8 cellular contexts compared by ENCODE assay signal in the genomic region with DNA sequence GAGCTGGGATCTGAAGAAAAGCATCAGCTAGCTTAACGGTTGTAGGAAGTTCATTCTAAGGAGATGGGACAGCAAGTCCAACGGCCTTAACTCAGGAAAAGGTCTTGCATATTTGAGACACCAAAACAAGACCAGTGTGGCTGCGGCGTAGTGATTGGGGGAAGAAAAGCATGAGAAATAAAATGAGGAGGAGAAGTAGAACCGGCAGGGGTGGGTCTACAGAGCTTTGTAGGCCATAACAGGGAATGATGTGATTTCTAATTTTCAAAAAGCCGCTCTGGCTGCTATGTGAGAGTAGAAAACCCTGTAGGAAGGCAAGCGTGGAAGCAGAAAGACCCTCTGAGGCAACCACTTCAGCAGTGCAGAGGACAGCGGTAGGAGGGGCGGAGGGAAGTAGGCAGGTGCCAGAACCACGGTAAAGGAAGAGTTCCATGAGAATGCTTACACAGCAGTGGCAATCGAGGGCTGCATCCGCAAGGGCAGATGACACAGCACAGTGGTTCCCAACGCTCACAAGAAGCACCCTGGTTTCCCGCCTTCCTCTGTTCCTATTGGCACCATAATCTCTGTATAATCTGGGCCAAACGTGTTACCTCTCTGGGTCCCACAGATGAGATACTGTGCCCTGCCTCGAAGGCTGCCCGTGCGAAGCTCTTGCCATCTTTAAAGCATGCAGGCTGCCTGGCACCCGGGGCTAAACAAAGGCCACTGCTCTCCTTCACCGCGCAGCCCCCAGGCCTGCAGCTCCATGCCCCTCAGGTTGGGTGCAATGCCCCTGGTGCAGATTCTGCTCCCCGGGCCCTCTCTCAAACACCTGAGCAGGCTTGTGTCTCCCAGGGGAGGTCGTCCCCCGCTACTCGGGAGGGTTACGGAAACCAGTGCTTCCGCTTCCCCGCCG. TPM values are rescaled to one million over a fixed set of nuclear protein-coding genes. Genes with fewer than 3 reads are reported as not detected.
DNase-seq lines count a peak whose midpoint lies in the region; ATAC-seq, FAIRE-seq and TF ChIP-seq lines count a peak whose summit lies in the region.

No MANE protein-coding gene starts in this region.

- H3K9ac ChIP-seq in HUES64 (ENCODE audit: low read depth, low read length): peak overlapping the region; percentile 78
- peak overlapping the region in 3 of 4 experiments; percentile 1 to 49 (median 45); a peak in 5 of 7 replicates for H3K9ac ChIP-seq in H1 (replicated peaks in 1 of 4; ENCODE audit: extremely low read depth in 1 of 4, low read depth in 3 of 4, low read length in 3 of 4)
- H3K9ac ChIP-seq in muscle layer of colon (ENCODE audit: low read length): peak overlapping the region; percentile 46

- H2BK12ac ChIP-seq in H1 (ENCODE audit: low read depth, low read length): 0 out of 2 replicates have a peak overlapping the region, but pooled peaks have one; percentile 46

- H3K27me3 Mint-ChIP-seq in T-helper 1 cell treated with Interleukin-12 subunit alpha and Interleukin-12 subunit beta and Interleukin-4 antibody, amounts not matched to agents 30 μg/mL and 1 μg/mL, for 36 hours (ENCODE audit: low read depth): no peaks in the 10 kb centered on the region

- peak overlapping the region; percentile 54; the same call in 1 of the 2 replicates for H3K18ac ChIP-seq in H1 (ENCODE audit: extremely low read depth, low read length)

- H3K27me3 ChIP-seq in HUES64 (ENCODE audit: insufficient read depth, low read length): no peaks in the 10 kb centered on the region
- H3K27me3 ChIP-seq in H1 (replicated peaks in 1 of 4; ENCODE audit: control insufficient read depth in 3 of 4, extremely low read depth in 1 of 4, insufficient read depth in 3 of 4, low read length in 3 of 4): no peaks in the 10 kb centered on the region
- H3K27me3 ChIP-seq in muscle layer of colon (ENCODE audit: control insufficient read depth in 1 of 2, insufficient read depth in 2 of 2, low read length in 2 of 2): no peaks in the 10 kb centered on the region
- H3K27me3 ChIP-seq in aorta (ENCODE audit: control insufficient read depth in 1 of 2, insufficient read depth in 2 of 2, low read length in 1 of 2): no peaks in the 10 kb centered on the region

- no peak for TF ChIP-seq CTCF in H1 (IDR thresholded peaks at IDR 0.05; ENCODE audit: control extremely low read depth in 1 of 3, insufficient read depth in 1 of 3, low read depth in 1 of 3, low read length in 3 of 3)

- H3K4me1 ChIP-seq in HUES64 (ENCODE audit: insufficient read depth, low read length) (peaks cover 12% of the 10 kb centered on the region), H1 (replicated peaks in 1 of 4; ENCODE audit: control insufficient read depth in 3 of 4, insufficient read depth in 4 of 4, low read length in 3 of 4) (peaks cover 3 to 11% (median 8%) of the 10 kb centered on the region in 4 experiments), muscle layer of colon (ENCODE audit: insufficient read depth, low read length) (peaks cover 32% of the 10 kb centered on the region), aorta (ENCODE audit: control insufficient read depth in 1 of 2, insufficient read depth in 2 of 2, low read length in 2 of 2) (no peaks in the 10 kb centered on the region)

- CTCF ChIA-PET in H1 (lab: Charles Lee; ENCODE audit: partially characterized antibody): interaction anchor here (0.6 to 8.3 kb wide), 42 partner anchors 10 to 307 kb away, joined by 3 to 89 read pairs (median 7); a partner anchor contains a TSS

- H3K14ac ChIP-seq in H1 (ENCODE audit: insufficient read length): no peak overlapping the region

- no peak overlapping the region for H2BK15ac ChIP-seq in H1 (ENCODE audit: low read length)

- H3K9me3 Mint-ChIP-seq in T-helper 1 cell treated with Interleukin-12 subunit alpha and Interleukin-12 subunit beta and Interleukin-4 antibody, amounts not matched to agents 30 μg/mL and 1 μg/mL, for 36 hours: no peaks in the 10 kb centered on the region

- peaks cover 0 to 17% of the 10 kb centered on the region in 2 experiments; a peak in 3 of 4 replicates for H3K79me2 ChIP-seq in H1 (ENCODE audit: control insufficient read depth in 1 of 2, insufficient read depth in 2 of 2, low read length in 2 of 2)

- H3K4me1 Mint-ChIP-seq in T-helper 1 cell treated with Interleukin-12 subunit alpha and Interleukin-12 subunit beta and Interleukin-4 antibody, amounts not matched to agents 30 μg/mL and 1 μg/mL, for 36 hours (ENCODE audit: low read depth): peaks cover 27% of the 10 kb centered on the region

- peak overlapping the region; percentile 25 for H4K91ac ChIP-seq in H1 (replicated peaks; ENCODE audit: insufficient read length, low read length)

- H2BK20ac ChIP-seq in H1 (ENCODE audit: low read length): no peak overlapping the region

- H4K20me1 ChIP-seq in H1 (replicated peaks in 1 of 2; ENCODE audit: control insufficient read depth in 1 of 2, insufficient read depth in 2 of 2, low read length in 2 of 2): peaks cover 11 to 13% of the 10 kb centered on the region in 2 experiments

- POLR2A ChIA-PET in H1 (lab: Charles Lee; ENCODE audit: partially characterized antibody): interaction anchor here (0.6 to 5.8 kb wide), 20 partner anchors 9 to 108 kb away, joined by 3 to 49 read pairs (median 8); a partner anchor contains a TSS

- peak overlapping the region; percentile 51 for H4K5ac ChIP-seq in H1 (ENCODE audit: insufficient read length, low read depth, low read length)

- peak overlapping the region; percentile 88 for H3K4me3 Mint-ChIP-seq in T-helper 1 cell treated with Interleukin-12 subunit alpha and Interleukin-12 subunit beta and Interleukin-4 antibody, amounts not matched to agents 30 μg/mL and 1 μg/mL, for 36 hours

- 22% methylated on average over 29 of the region's 29 CpGs for WGBS in HUES64
- 23% methylated on average over 29 of the region's 29 CpGs; no CpG with 5 or more reads in 1 of the 2 experiments for WGBS in H1 (ENCODE audit: extremely low coverage in 1 of 2, insufficient coverage in 1 of 2, insufficient read length in 1 of 2, insufficient replicate concordance in 2 of 2, low coverage in 1 of 2, low lambda C conversion rate in 2 of 2, missing lambda C conversion rate in 1 of 2), 2 experiments
- 11 to 12% methylated on average over 29 of the region's 29 CpGs for WGBS in aorta, 2 donors

- H3K23ac ChIP-seq in H1 (ENCODE audit: insufficient read length): no peak overlapping the region

- DNase-seq in stimulated activated CD4-positive, alpha-beta T cell treated with anti-CD3 and anti-CD28 coated beads, Interleukin-2, amount 100 ng/mL, for 24 hours: peak; percentile 47 to 52
- DNase-seq in stimulated activated CD4-positive, alpha-beta T cell treated with anti-CD3 and anti-CD28 coated beads, Interleukin-2, amount 100 ng/mL, for 48 hours: no peak
- DNase-seq in H1 (ENCODE audit: low read depth in 1 of 2, low spot score in 2 of 2): peak in 1 of 2 experiments; percentile 73
- DNase-seq in aorta: peak; percentile 52 to 77
- no peak for DNase-seq in stimulated activated naive CD4-positive, alpha-beta T cell treated with Interleukin-2 at 50 U/mL for 16 hours (lab: John Stamatoyannopoulos, UW)

- peaks cover 7% of the 10 kb centered on the region; the same call in 1 of the 2 replicates for H3K79me1 ChIP-seq in H1 (ENCODE audit: low read depth, low read length)

- FAIRE-seq in H1 (lab: Jason Lieb, UNC): no peak

- peak overlapping the region; percentile 71 for H3K4me3 ChIP-seq in HUES64 (ENCODE audit: low read length)
- H3K4me3 ChIP-seq in H1 (ENCODE audit: extremely low read depth in 1 of 4, insufficient read depth in 2 of 4, low read depth in 3 of 4, low read length in 4 of 4): peak overlapping the region; percentile 49 to 75 (median 68)
- peak overlapping the region; percentile 67 to 88 for H3K4me3 ChIP-seq in muscle layer of colon (ENCODE audit: low read depth in 1 of 2, low read length in 2 of 2)
- H3K4me3 ChIP-seq in aorta (ENCODE audit: low read length in 2 of 2): peak overlapping the region; percentile 22 to 53

- peak in 1 of 2 experiments; percentile 63; a peak in 2 of 3 replicates for TF ChIP-seq POLR2A in H1 (IDR thresholded peaks at IDR 0.05; ENCODE audit: control extremely low read depth in 1 of 2, low read depth in 2 of 2, low read length in 2 of 2)

- H2AK5ac ChIP-seq in H1 (ENCODE audit: low read depth, low read length): 0 out of 2 replicates have a peak overlapping the region, but pooled peaks have one; percentile 15

- H3K4me2 ChIP-seq in H1 (ENCODE audit: insufficient read depth in 1 of 2, low read depth in 2 of 2, low read length in 2 of 2): peak overlapping the region; percentile 86 to 87

- H3K23me2 ChIP-seq in H1 (ENCODE audit: low read depth, low read length): peaks cover 10% of the 10 kb centered on the region; the same call in 1 of the 2 replicates

- H3K4ac ChIP-seq in H1 (replicated peaks; ENCODE audit: insufficient read length, low read depth, low read length): no peak overlapping the region

- no peak for ATAC-seq in aorta (ENCODE audit: low FRiP score)

- intact Hi-C loops in aorta (cut with DNase I): loop anchor here (1.0 to 5.0 kb wide), 3 partner anchors 40 to 50 kb away; a partner anchor contains a TSS

- TF ChIP-seq EP300 in H1 (IDR thresholded peaks at IDR 0.05; ENCODE audit: borderline replicate concordance in 1 of 2, low read depth in 2 of 2, low read length in 2 of 2): no peak

- no peak overlapping the region for H2BK5ac ChIP-seq in H1 (ENCODE audit: low read depth, low read length)

- peaks cover 19% of the 10 kb centered on the region for H3K36me3 Mint-ChIP-seq in T-helper 1 cell treated with Interleukin-12 subunit alpha and Interleukin-12 subunit beta and Interleukin-4 antibody, amounts not matched to agents 30 μg/mL and 1 μg/mL, for 36 hours (ENCODE audit: low read depth)

- peak overlapping the region; percentile 84 for H3K27ac Mint-ChIP-seq in T-helper 1 cell treated with Interleukin-12 subunit alpha and Interleukin-12 subunit beta and Interleukin-4 antibody, amounts not matched to agents 30 μg/mL and 1 μg/mL, for 36 hours

- no peak overlapping the region; the same call in 1 of the 2 replicates for H4K8ac ChIP-seq in H1 (ENCODE audit: extremely low read depth, insufficient read depth, low read length)

- H2AFZ ChIP-seq in H1 (ENCODE audit: low read length): no peak overlapping the region; the same call in 1 of the 2 replicates

- H2BK120ac ChIP-seq in H1 (replicated peaks; ENCODE audit: low read depth, low read length): no peak overlapping the region

- TF ChIP-seq RAD21 in H1 (IDR thresholded peaks at IDR 0.05 in 1 of 2, conservative IDR thresholded peaks at IDR 0.05 in 1 of 2; ENCODE audit: low read depth in 2 of 2, low read length in 2 of 2): no peak

- H3K9me3 ChIP-seq in HUES64 (ENCODE audit: insufficient read depth, low read depth, low read length) (no peaks in the 10 kb centered on the region), H1 (ENCODE audit: insufficient read depth in 2 of 2, low read depth in 1 of 2, low read length in 1 of 2) (no peaks in the 10 kb centered on the region), muscle layer of colon (ENCODE audit: low read length) (no peaks in the 10 kb centered on the region), aorta (ENCODE audit: control insufficient read depth, low read length) (no peaks in the 10 kb centered on the region)

- H3K36me3 ChIP-seq in HUES64 (ENCODE audit: insufficient read depth, low read length) (peaks cover 40% of the 10 kb centered on the region), H1 (ENCODE audit: control insufficient read depth in 2 of 4, insufficient read depth in 4 of 4, low read length in 3 of 4) (peaks cover 4 to 32% (median 21%) of the 10 kb centered on the region in 4 experiments; a peak in 6 of 8 replicates), muscle layer of colon (ENCODE audit: insufficient read depth, low read length) (peaks cover 23% of the 10 kb centered on the region), aorta (ENCODE audit: control insufficient read depth in 1 of 2, insufficient read depth in 2 of 2, low read length in 1 of 2) (peaks cover 3 to 13% of the 10 kb centered on the region in 2 donors)

- peak overlapping the region; percentile 42 for H3K56ac ChIP-seq in H1 (replicated peaks; ENCODE audit: insufficient read length, low read depth, low read length)

- H3K27ac ChIP-seq in HUES64 (ENCODE audit: low read depth, low read length): no peak overlapping the region
- no peak overlapping the region; the same call in 1 of the 2 replicates for H3K27ac ChIP-seq in H1 (ENCODE audit: low read depth, low read length)
- peak overlapping the region; percentile 89 for H3K27ac ChIP-seq in muscle layer of colon (ENCODE audit: low read depth, low read length)
- no peak overlapping the region for H3K27ac ChIP-seq in aorta (ENCODE audit: low read depth in 1 of 2, low read length in 2 of 2)

RNA-seq across cellular contexts. Expression of a gene that starts 0.8 kb away (rescaled TPM):
- polyA plus RNA-seq in HUES64 (2013, experiment 1 of 2): 10.5 TPM
- 11.7 TPM for polyA plus RNA-seq in HUES64 (2013, experiment 2 of 2)
- 18.5 and 19.7 TPM in 2 replicates for total RNA-seq in H1 (2021; fragmentation: NEBNext Ultra II Directional; extraction: Animal tissue kit (Norgen Biotek cat#: 25700))
- polyA plus RNA-seq in H1 (2011; rRNA removed): 21.3 and 22.9 TPM in 2 replicates
- 18.1 TPM for polyA plus RNA-seq in H1 (2011; cell fraction: cytosol; rRNA removed)
- 36.1 TPM for polyA plus RNA-seq in H1 (2011; cell fraction: nucleus; rRNA removed)
- polyA plus RNA-seq in H1 (2012, experiment 1 of 2): 15.8 to 18.8 TPM (median 16.9 TPM) in 4 replicates
- polyA plus RNA-seq in H1 (2012, experiment 2 of 2): 21.7 TPM
- 18.2 TPM for polyA plus RNA-seq in H1 (2013, experiment 1 of 2)
- polyA plus RNA-seq in H1 (2013, experiment 2 of 2): 18.1 TPM
- polyA minus RNA-seq in H1 (2011; rRNA and poly(A)+ RNA removed): 6.8 and 7.2 TPM in 2 replicates
- polyA minus RNA-seq in H1 (2011; cell fraction: cytosol; rRNA and poly(A)+ RNA removed): 5.2 TPM
- 10.3 TPM for polyA minus RNA-seq in H1 (2011; cell fraction: nucleus; rRNA and poly(A)+ RNA removed)
- 10 to 100 TPM in 1 of 2 donors, 1 to 10 TPM in 1; 10.0 to 12.7 TPM for total RNA-seq in aorta
- 10 to 100 TPM; 14.0 to 20.5 TPM for polyA plus RNA-seq in aorta

RNA-seq across cellular contexts. Expression of a gene that starts 12.9 kb away (rescaled TPM):
- polyA plus RNA-seq in HUES64 (2013, experiment 1 of 2): 46.9 TPM
- polyA plus RNA-seq in HUES64 (2013, experiment 2 of 2): 53.7 TPM
- 67.3 and 74.3 TPM in 2 replicates for total RNA-seq in H1 (2021; fragmentation: NEBNext Ultra II Directional; extraction: Animal tissue kit (Norgen Biotek cat#: 25700))
- 47.5 and 71.4 TPM in 2 replicates for polyA plus RNA-seq in H1 (2011; rRNA removed)
- 58.9 TPM for polyA plus RNA-seq in H1 (2011; cell fraction: cytosol; rRNA removed)
- polyA plus RNA-seq in H1 (2011; cell fraction: nucleus; rRNA removed): 141 TPM
- polyA plus RNA-seq in H1 (2012, experiment 1 of 2): 45.7 to 74.3 TPM (median 68.2 TPM) in 4 replicates
- 49.5 TPM for polyA plus RNA-seq in H1 (2012, experiment 2 of 2)
- 61.0 TPM for polyA plus RNA-seq in H1 (2013, experiment 1 of 2)
- 59.0 TPM for polyA plus RNA-seq in H1 (2013, experiment 2 of 2)
- polyA minus RNA-seq in H1 (2011; rRNA and poly(A)+ RNA removed): 86.3 and 87.9 TPM in 2 replicates
- 47.3 TPM for polyA minus RNA-seq in H1 (2011; cell fraction: cytosol; rRNA and poly(A)+ RNA removed)
- 43.7 TPM for polyA minus RNA-seq in H1 (2011; cell fraction: nucleus; rRNA and poly(A)+ RNA removed)
- total RNA-seq in aorta: 10 to 100 TPM; 49.6 to 55.6 TPM
- polyA plus RNA-seq in aorta: 10 to 100 TPM in 1 of 2 donors, 1 to 10 TPM in 1; 6.1 to 38.8 TPM

RNA-seq across cellular contexts. Expression of a gene that starts 13.2 kb away (rescaled TPM):
- polyA plus RNA-seq in HUES64 (2013, experiment 1 of 2): 1.4 TPM
- polyA plus RNA-seq in HUES64 (2013, experiment 2 of 2): 0.95 TPM
- total RNA-seq in H1 (2021; fragmentation: NEBNext Ultra II Directional; extraction: Animal tissue kit (Norgen Biotek cat#: 25700)): 2.9 and 3.5 TPM in 2 replicates
- polyA plus RNA-seq in H1 (2011; rRNA removed) (3.4 and 4.8 TPM in 2 replicates), aorta (1 to 10 TPM in 1 of 2 donors, not detected in 1; 5.3 TPM)
- 3.9 TPM for polyA plus RNA-seq in H1 (2011; cell fraction: cytosol; rRNA removed)
- polyA plus RNA-seq in H1 (2011; cell fraction: nucleus; rRNA removed): 29.4 TPM
- 2.3 to 5.8 TPM (median 3.8 TPM) in 4 replicates for polyA plus RNA-seq in H1 (2012, experiment 1 of 2)
- 2.0 TPM for polyA plus RNA-seq in H1 (2012, experiment 2 of 2)
- polyA plus RNA-seq in H1 (2013, experiment 1 of 2): 2.5 TPM
- 2.4 TPM for polyA plus RNA-seq in H1 (2013, experiment 2 of 2)
- polyA minus RNA-seq in H1 (2011; rRNA and poly(A)+ RNA removed): 2.6 and 3.1 TPM in 2 replicates
- polyA minus RNA-seq in H1 (2011; cell fraction: cytosol; rRNA and poly(A)+ RNA removed): 2.9 TPM
- 3.9 TPM for polyA minus RNA-seq in H1 (2011; cell fraction: nucleus; rRNA and poly(A)+ RNA removed)
- 1 to 10 TPM; 4.6 to 5.4 TPM for total RNA-seq in aorta

RNA-seq across cellular contexts. Expression of a gene that starts 41.0 kb away (rescaled TPM):
- 15.1 TPM for polyA plus RNA-seq in HUES64 (2013, experiment 1 of 2)
- 13.8 TPM for polyA plus RNA-seq in HUES64 (2013, experiment 2 of 2)
- 29.2 and 29.9 TPM in 2 replicates for total RNA-seq in H1 (2021; fragmentation: NEBNext Ultra II Directional; extraction: Animal tissue kit (Norgen Biotek cat#: 25700))
- polyA plus RNA-seq in H1 (2011; rRNA removed) (29.1 and 39.0 TPM in 2 replicates), aorta (10 to 100 TPM in 1 of 2 donors, 1 to 10 TPM in 1; 2.9 to 10.2 TPM)
- 19.0 TPM for polyA plus RNA-seq in H1 (2011; cell fraction: cytosol; rRNA removed)
- 60.7 TPM for polyA plus RNA-seq in H1 (2011; cell fraction: nucleus; rRNA removed)
- polyA plus RNA-seq in H1 (2012, experiment 1 of 2): 16.3 to 26.5 TPM (median 21.7 TPM) in 4 replicates
- polyA plus RNA-seq in H1 (2012, experiment 2 of 2): 16.7 TPM
- 30.0 TPM for polyA plus RNA-seq in H1 (2013, experiment 1 of 2)
- polyA plus RNA-seq in H1 (2013, experiment 2 of 2): 28.7 TPM
- polyA minus RNA-seq in H1 (2011; rRNA and poly(A)+ RNA removed): 39.0 and 41.6 TPM in 2 replicates
- 27.4 TPM for polyA minus RNA-seq in H1 (2011; cell fraction: cytosol; rRNA and poly(A)+ RNA removed)
- polyA minus RNA-seq in H1 (2011; cell fraction: nucleus; rRNA and poly(A)+ RNA removed): 42.5 TPM
- 10 to 100 TPM; 11.1 to 16.8 TPM for total RNA-seq in aorta

Comparison
In these comparisons a context has a peak if more than half of its experiments do, and no peak if none do; other contexts are left out.
1. DNase-seq: peak in stimulated activated CD4-positive, alpha-beta T cell treated with anti-CD3 and anti-CD28 coated beads, Interleukin-2, amount 100 ng/mL, for 24 hours (2 of 2) and aorta (2 of 2); none in stimulated activated CD4-positive, alpha-beta T cell treated with anti-CD3 and anti-CD28 coated beads, Interleukin-2, amount 100 ng/mL, for 48 hours (0 of 2) and stimulated activated naive CD4-positive, alpha-beta T cell treated with Interleukin-2 at 50 U/mL for 16 hours (single experiment).
2. Peak in every context shown above with its lines, with median percentiles within 50 percentile points of each other: H3K4me3 ChIP-seq and H3K9ac ChIP-seq.